ENCODE assay signal across 9 cellular contexts in the genomic region with DNA sequence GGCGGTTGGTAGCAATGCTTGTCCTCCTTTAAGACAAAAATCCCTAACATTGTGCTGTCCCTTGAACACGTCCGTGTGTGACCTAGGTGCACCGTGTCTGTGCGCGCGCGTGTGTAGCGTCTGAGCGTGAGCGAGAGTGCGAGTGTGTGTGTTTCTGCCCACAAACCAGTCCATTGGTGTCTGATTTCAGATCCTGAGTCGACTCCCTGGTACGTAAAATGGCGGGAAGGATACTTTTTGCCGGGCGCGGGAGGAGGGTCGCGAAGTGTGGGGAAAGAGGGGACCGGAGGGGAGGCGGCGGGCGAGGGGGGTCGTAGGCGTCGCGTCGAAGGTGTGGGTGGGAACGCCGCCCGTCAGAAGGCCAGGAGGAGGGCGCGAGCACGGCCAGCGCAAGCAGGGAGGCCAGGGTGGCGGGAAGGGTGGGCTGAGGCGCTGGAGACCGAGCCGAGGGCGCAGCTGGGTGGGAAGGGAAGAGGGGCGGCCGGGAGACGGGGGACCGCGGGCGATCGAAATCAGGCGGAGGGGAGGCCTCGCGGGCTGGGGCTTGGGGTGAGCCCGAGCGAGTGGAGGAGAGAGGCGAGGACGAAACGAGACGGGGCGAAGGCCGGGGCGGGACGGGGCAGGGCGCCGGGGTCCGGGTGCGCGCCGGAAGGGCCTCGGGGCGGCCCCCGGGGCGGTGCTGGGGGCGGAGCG. TPM values are rescaled to one million over a fixed set of nuclear protein-coding genes. Genes with fewer than 3 reads are reported as not detected.
A peak's percentile ranks its signal among the peaks of the same experiment; 100 is the strongest.
DNase-seq lines count a peak whose midpoint lies in the region; ATAC-seq, FAIRE-seq and TF ChIP-seq lines count a peak whose summit lies in the region.
"Had no signal": no experiment of that assay in that cellular context is flagged by ENCODE, and none has a peak within 500 bp of the region (broad histone marks: within the 10 kb centered on the region; RNA-seq: fewer than 3 reads in every experiment).

No MANE protein-coding gene starts in this region.

- H2AFZ ChIP-seq in GM12878 (ENCODE audit: control insufficient read depth, low read depth, low read length) (peak overlapping the region; percentile 78), parathyroid adenoma (peak overlapping the region; percentile 75)

- H3K79me2 ChIP-seq in GM12878 (ENCODE audit: control insufficient read depth, insufficient read depth, low read length) (no peaks in the 10 kb centered on the region), parathyroid adenoma (no peaks in the 10 kb centered on the region)

- SMC1A ChIA-PET in GM12878 (lab: Charles Lee; ENCODE audit: uncharacterized antibody, unreplicated experiment), result interaction anchor here (0.6 to 3.5 kb wide), 9 partner anchors 33 to 249 kb away, joined by 3 to 30 read pairs (median 5); no protein-coding TSS in a partner anchor

- no peaks in the 10 kb centered on the region for H4K20me1 ChIP-seq in GM12878 (ENCODE audit: control insufficient read depth, insufficient read depth)

- no peak for TF ChIP-seq EP300 in GM12878 (IDR thresholded peaks at IDR 0.05; ENCODE audit: borderline replicate concordance in 1 of 2, control insufficient read depth in 1 of 2, low read depth in 2 of 2, low read length in 2 of 2)

- no peaks in the 10 kb centered on the region for H3K36me3 ChIP-seq in MG63
- H3K36me3 ChIP-seq in GM12878 (ENCODE audit: control insufficient read depth in 2 of 2, insufficient read depth in 2 of 2, low read length in 1 of 2), result no peaks in the 10 kb centered on the region
- H3K36me3 ChIP-seq in parathyroid adenoma (ENCODE audit: control insufficient read depth, insufficient read depth, low read length), result no peaks in the 10 kb centered on the region

- ATAC-seq in GM12878 (peak; percentile 7), HG03039 (IDR thresholded peaks at IDR 0.05; ENCODE audit: unreplicated experiment) (no peak), HG03095 (IDR thresholded peaks at IDR 0.05; ENCODE audit: unreplicated experiment) (no peak)

- TF ChIP-seq CTCF in GM12878 (IDR thresholded peaks at IDR 0.05 in 2 of 3, conservative IDR thresholded peaks at IDR 0.05 in 1 of 3; ENCODE audit: control insufficient read depth in 2 of 3, extremely low read depth in 1 of 3, insufficient read depth in 1 of 3, low read depth in 3 of 3, low read length in 3 of 3) (no peak), parathyroid adenoma (IDR thresholded peaks at IDR 0.05) (no peak)

- peak overlapping the region; percentile 25; the same call in 1 of the 2 replicates for H3K9ac ChIP-seq in GM12878 (ENCODE audit: control insufficient read depth, insufficient read depth, low read length)
- H3K9ac ChIP-seq in parathyroid adenoma, result no peak overlapping the region

- FAIRE-seq in GM12878 (lab: Jason Lieb, UNC), result no peak

- peak overlapping the region; percentile 77 for H3K4me2 ChIP-seq in GM12878 (ENCODE audit: control insufficient read depth, insufficient read depth)
- no peak overlapping the region for H3K4me2 ChIP-seq in parathyroid adenoma (ENCODE audit: low read length)

- DNase-seq in MG63 (no peak), GM12878 (ENCODE audit: low read depth, low spot score) (no peak), NCI-H69 (lab: John Stamatoyannopoulos, UW) (no peak)
- no peak for DNase-seq in effector CD4-positive, alpha-beta T cell

- TF ChIP-seq POLR2A in GM12878 (IDR thresholded peaks at IDR 0.05; ENCODE audit: low read depth, low read length), result no peak; the same call in 1 of the 2 replicates

- H3K27me3 ChIP-seq in MG63 (peaks cover 20% of the 10 kb centered on the region), GM12878 (replicated peaks in 1 of 2; ENCODE audit: control insufficient read depth in 2 of 2, insufficient read depth in 2 of 2, low read length in 1 of 2) (no peaks in the 10 kb centered on the region; a peak in 1 of 4 replicates), parathyroid adenoma (ENCODE audit: control insufficient read depth, insufficient read depth, low read length) (peaks cover 20% of the 10 kb centered on the region)

- POLR2A ChIA-PET in GM12878 (lab: Charles Lee), result interaction anchor here (0.6 to 2.3 kb wide), 15 partner anchors 8 to 250 kb away, joined by 3 to 13 read pairs (median 5); a partner anchor contains a TSS

- RAD21 ChIA-PET in GM12878 (lab: Charles Lee; ENCODE audit: unreplicated experiment), result interaction anchor here (0.7 to 3.2 kb wide), 24 partner anchors 8 to 856 kb away, joined by 3 to 47 read pairs (median 7); a partner anchor contains a TSS

- H3K4me3 ChIP-seq in GM08714 (ENCODE audit: low read length) (peak overlapping the region; percentile 69; the same call in 1 of the 2 replicates), MG63 (peak overlapping the region; percentile 55), GM12878 (peak overlapping the region; percentile 59; the same call in 1 of the 2 replicates), parathyroid adenoma (ENCODE audit: low read depth, low read length) (no peak overlapping the region)

- H3K9me3 ChIP-seq in MG63 (no peaks in the 10 kb centered on the region), GM12878 (replicated peaks; ENCODE audit: control insufficient read depth, insufficient read depth, low read length) (peaks cover 3% of the 10 kb centered on the region; the same call in 2 of the 3 replicates), parathyroid adenoma (ENCODE audit: control insufficient read depth, low read length) (peaks cover 5% of the 10 kb centered on the region)

- CTCF ChIA-PET in GM12878 (lab: Yijun Ruan, JAX), result interaction anchor here (0.9 to 2.7 kb wide), 7 partner anchors 36 to 485 kb away, joined by 3 to 33 read pairs (median 4); a partner anchor contains a TSS

- 3% methylated on average over 30 of the region's 73 CpGs for WGBS in GM12878 (ENCODE audit: insufficient coverage, insufficient replicate concordance, low lambda C conversion rate, missing lambda C conversion rate)

- intact Hi-C loops in GM12878 (cut with micrococcal nuclease; ENCODE audit: unreplicated experiment), result loop anchor here (2.0 to 5.0 kb wide), 6 partner anchors 69 to 538 kb away; a partner anchor contains a TSS

- no peak for TF ChIP-seq RAD21 in GM12878 (IDR thresholded peaks at IDR 0.05; ENCODE audit: insufficient read depth, low read depth, low read length)

- H3K27ac ChIP-seq in GM12878 (ENCODE audit: control insufficient read depth, insufficient read depth) (no peak overlapping the region), parathyroid adenoma (no peak overlapping the region)

- H3K4me1 ChIP-seq in GM12878 (ENCODE audit: control insufficient read depth, insufficient read depth, low read length) (no peaks in the 10 kb centered on the region; the same call in 1 of the 2 replicates), parathyroid adenoma (no peaks in the 10 kb centered on the region)

- BruUV-seq in GM12878 (replicated peaks; lab: Mats Ljungman, UMichigan), result no TSS peak

- in situ Hi-C loops in GM12878 (cut with MboI), result no loop called here

TF ChIP-seq in GM12878, 131 proteins besides CTCF, POLR2A, EP300 and RAD21 (continues in another document):
- TF ChIP-seq POLR2AphosphoS2 (IDR thresholded peaks at IDR 0.05; ENCODE audit: low read depth, low read length), result no peak
- no peak for TF ChIP-seq SRF (IDR thresholded peaks at IDR 0.05; ENCODE audit: low read depth in 2 of 2, low read length in 2 of 2)
- TF ChIP-seq, protein P1, sequence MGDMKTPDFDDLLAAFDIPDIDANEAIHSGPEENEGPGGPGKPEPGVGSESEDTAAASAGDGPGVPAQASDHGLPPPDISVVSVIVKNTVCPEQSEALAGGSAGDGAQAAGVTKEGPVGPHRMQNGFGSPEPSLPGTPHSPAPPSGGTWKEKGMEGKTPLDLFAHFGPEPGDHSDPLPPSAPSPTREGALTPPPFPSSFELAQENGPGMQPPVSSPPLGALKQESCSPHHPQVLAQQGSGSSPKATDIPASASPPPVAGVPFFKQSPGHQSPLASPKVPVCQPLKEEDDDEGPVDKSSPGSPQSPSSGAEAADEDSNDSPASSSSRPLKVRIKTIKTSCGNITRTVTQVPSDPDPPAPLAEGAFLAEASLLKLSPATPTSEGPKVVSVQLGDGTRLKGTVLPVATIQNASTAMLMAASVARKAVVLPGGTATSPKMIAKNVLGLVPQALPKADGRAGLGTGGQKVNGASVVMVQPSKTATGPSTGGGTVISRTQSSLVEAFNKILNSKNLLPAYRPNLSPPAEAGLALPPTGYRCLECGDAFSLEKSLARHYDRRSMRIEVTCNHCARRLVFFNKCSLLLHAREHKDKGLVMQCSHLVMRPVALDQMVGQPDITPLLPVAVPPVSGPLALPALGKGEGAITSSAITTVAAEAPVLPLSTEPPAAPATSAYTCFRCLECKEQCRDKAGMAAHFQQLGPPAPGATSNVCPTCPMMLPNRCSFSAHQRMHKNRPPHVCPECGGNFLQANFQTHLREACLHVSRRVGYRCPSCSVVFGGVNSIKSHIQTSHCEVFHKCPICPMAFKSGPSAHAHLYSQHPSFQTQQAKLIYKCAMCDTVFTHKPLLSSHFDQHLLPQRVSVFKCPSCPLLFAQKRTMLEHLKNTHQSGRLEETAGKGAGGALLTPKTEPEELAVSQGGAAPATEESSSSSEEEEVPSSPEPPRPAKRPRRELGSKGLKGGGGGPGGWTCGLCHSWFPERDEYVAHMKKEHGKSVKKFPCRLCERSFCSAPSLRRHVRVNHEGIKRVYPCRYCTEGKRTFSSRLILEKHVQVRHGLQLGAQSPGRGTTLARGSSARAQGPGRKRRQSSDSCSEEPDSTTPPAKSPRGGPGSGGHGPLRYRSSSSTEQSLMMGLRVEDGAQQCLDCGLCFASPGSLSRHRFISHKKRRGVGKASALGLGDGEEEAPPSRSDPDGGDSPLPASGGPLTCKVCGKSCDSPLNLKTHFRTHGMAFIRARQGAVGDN (IDR thresholded peaks at IDR 0.05), result no peak; the same call in 1 of the 2 replicates
- no peak for TF ChIP-seq CBFB (IDR thresholded peaks at IDR 0.05; ENCODE audit: low read depth)
- peak; percentile 61; the same call in 1 of the 2 replicates for TF ChIP-seq HDGF (IDR thresholded peaks at IDR 0.05)

RNA-seq across cellular contexts. Expression of a gene that starts 8.8 kb away (rescaled TPM):
- not detected in 2 replicates for total RNA-seq in MG63 (2014; rRNA removed; shearing (Covaris generic); ENCODE audit: low replicate concordance)
- 2.2 and 2.7 TPM in 2 replicates for total RNA-seq in GM12878 (2013; cell fraction: nucleolus; rRNA removed)
- 0.45 and 0.54 TPM in 2 replicates for total RNA-seq in GM12878 (2014; rRNA removed)
- total RNA-seq in GM12878 (2014; rRNA removed; fragmentation: Illumina TruSeq; extraction: Trizol), result 0.31 and 0.46 TPM in 2 replicates
- 8.4 and 8.5 TPM in 2 replicates for total RNA-seq in GM12878 (2021)
- 0.66 TPM for polyA plus RNA-seq in GM12878 (2011; ENCODE audit: low read depth)
- polyA plus RNA-seq in GM12878 (2011; rRNA removed), result 0.63 and 0.71 TPM in 2 replicates
- 0.82 and 1.1 TPM in 2 replicates for polyA plus RNA-seq in GM12878 (2011; cell fraction: cytosol; rRNA removed)
- polyA plus RNA-seq in GM12878 (2011; cell fraction: nucleus; rRNA removed), result 1.8 and 2.6 TPM in 2 replicates
- 0.88 and 1.2 TPM in 2 replicates for polyA plus RNA-seq in GM12878 (2012)
- 2.3 and 3.5 TPM in 2 replicates for polyA plus RNA-seq in GM12878 (2014; fragmentation: Illumina TruSeq; extraction: Trizol)
- polyA plus RNA-seq in GM12878 (2014; fragmentation: Nextera tagmentation; extraction: Ambion mirVana), result 1 to 10 TPM; 1.5 to 2.6 TPM
- polyA plus RNA-seq in GM12878 (2014; rRNA removed), result 2.3 and 3.1 TPM in 2 replicates
- 1 to 10 TPM; 3.3 to 8.8 TPM for polyA plus RNA-seq in GM12878 (2016; fragmentation: Nextera tagmentation; extraction: Ambion mirVana)
- polyA minus RNA-seq in GM12878 (2011; rRNA and poly(A)+ RNA removed), result 0.93 and 1.1 TPM in 2 replicates
- 1.6 and 1.9 TPM in 2 replicates for polyA minus RNA-seq in GM12878 (2011; cell fraction: cytosol; rRNA and poly(A)+ RNA removed)
- 0.48 and 1.2 TPM in 2 replicates for polyA minus RNA-seq in GM12878 (2011; cell fraction: nucleus; rRNA and poly(A)+ RNA removed)
- total RNA-seq: T-helper 1 cell treated with Interleukin-12 subunit alpha and Interleukin-12 subunit beta and Interleukin-4 antibody, amounts not matched to agents 30 ng/mL and 1 ng/mL, for 36 hours had no signal
